Comparison of ENCODE assay signal across 8 cellular contexts in the genomic region with DNA sequence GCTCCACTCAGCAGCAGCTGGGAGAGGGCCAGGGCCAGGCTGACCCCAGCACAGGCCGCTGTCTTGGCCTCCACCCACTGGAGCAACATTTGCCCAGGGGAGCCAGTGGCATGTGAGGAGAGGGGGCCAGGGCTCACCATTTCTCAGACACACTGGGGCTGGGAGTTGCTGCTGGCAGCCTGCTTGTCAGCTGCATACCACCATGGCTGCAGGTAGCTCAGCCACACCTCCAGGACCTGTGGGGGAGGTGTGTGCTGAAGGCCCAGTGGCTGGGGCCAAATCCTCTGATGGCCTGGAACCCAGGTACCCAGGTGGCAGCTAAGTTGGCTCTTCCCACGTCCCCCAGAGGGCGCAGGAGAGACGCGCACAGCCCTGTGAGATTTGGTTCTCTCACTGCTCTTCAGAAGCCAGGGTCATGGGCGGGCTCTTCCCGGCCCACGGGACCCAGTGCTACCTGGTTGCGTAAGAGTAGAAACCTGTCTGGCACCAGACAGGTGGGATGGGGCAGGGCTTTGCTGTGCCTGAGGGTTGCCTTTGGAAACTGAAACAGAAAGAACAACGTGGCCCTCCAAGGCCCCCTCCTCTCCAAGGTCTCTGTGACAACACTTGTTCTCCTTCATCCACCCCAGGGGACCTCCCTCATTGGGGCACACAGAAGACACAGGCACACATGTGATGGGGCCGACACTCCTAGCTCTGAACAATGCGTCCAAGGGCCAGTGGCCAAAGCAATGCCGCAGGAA.
DNase-seq lines count a peak whose midpoint lies in the region; ATAC-seq and TF ChIP-seq lines count a peak whose summit lies in the region.

No MANE protein-coding gene starts in this region.

- peaks cover 5% of the 10 kb centered on the region for H3K4me1 Mint-ChIP-seq in activated CD8-positive, alpha-beta T cell treated with anti-CD3 and anti-CD28 coated beads, Interleukin-2, amount 10 ng/mL, durations not matched to agents 7 days and 5 days (ENCODE audit: low read depth)
- H3K4me1 Mint-ChIP-seq in nephron progenitor cell = peaks cover 29% of the 10 kb centered on the region

- no peak overlapping the region for H3K27ac Mint-ChIP-seq in activated CD8-positive, alpha-beta T cell treated with anti-CD3 and anti-CD28 coated beads, Interleukin-2, amount 10 ng/mL, durations not matched to agents 7 days and 5 days
- no peak overlapping the region for H3K27ac Mint-ChIP-seq in nephron progenitor cell

- ATAC-seq in activated CD8-positive, alpha-beta T cell treated with anti-CD3 and anti-CD28 coated beads, Interleukin-2, amount 10 ng/mL, durations not matched to agents 7 days and 5 days = peak; percentile 89
- ATAC-seq in HG03039 (IDR thresholded peaks at IDR 0.05; ENCODE audit: unreplicated experiment) = no peak

- H3K4me2 ChIP-seq in BLaER1 treated with 17β-estradiol and CSF1 and Interleukin-3, amounts not matched to agents 10 nM and 100 nM = peak overlapping the region; percentile 62 to 91 (median 73)

- no peaks in the 10 kb centered on the region for H3K27me3 Mint-ChIP-seq in activated CD8-positive, alpha-beta T cell treated with anti-CD3 and anti-CD28 coated beads, Interleukin-2, amount 10 ng/mL, durations not matched to agents 7 days and 5 days (ENCODE audit: low read depth)
- peaks cover 20% of the 10 kb centered on the region for H3K27me3 Mint-ChIP-seq in nephron progenitor cell (ENCODE audit: low read depth, poor library complexity)

- no peaks in the 10 kb centered on the region for H3K36me3 Mint-ChIP-seq in activated CD8-positive, alpha-beta T cell treated with anti-CD3 and anti-CD28 coated beads, Interleukin-2, amount 10 ng/mL, durations not matched to agents 7 days and 5 days (ENCODE audit: low read depth)
- no peaks in the 10 kb centered on the region for H3K36me3 Mint-ChIP-seq in nephron progenitor cell (ENCODE audit: low read depth)

- H3K4me3 ChIP-seq in BLaER1 treated with 17β-estradiol and CSF1 and Interleukin-3, amounts not matched to agents 10 nM and 100 nM = no peak overlapping the region

- no peaks in the 10 kb centered on the region for H3K9me3 Mint-ChIP-seq in activated CD8-positive, alpha-beta T cell treated with anti-CD3 and anti-CD28 coated beads, Interleukin-2, amount 10 ng/mL, durations not matched to agents 7 days and 5 days (ENCODE audit: insufficient read depth)
- H3K9me3 Mint-ChIP-seq in nephron progenitor cell = no peaks in the 10 kb centered on the region

- CTCF ChIA-PET in HEK293T (lab: Yijun Ruan, JAX) = no interaction called here
- CTCF ChIA-PET in activated CD8-positive, alpha-beta T cell treated with anti-CD3 and anti-CD28 coated beads, Interleukin-2, amount 10 ng/mL, durations not matched to agents 7 days and 5 days (lab: Charles Lee) = interaction anchor here (0.6 to 1.6 kb wide), 9 partner anchors 14 to 195 kb away, joined by 3 to 6 read pairs (median 3); no protein-coding TSS in a partner anchor

- H3K27ac ChIP-seq in BLaER1 treated with 17β-estradiol and CSF1 and Interleukin-3, amounts not matched to agents 10 nM and 100 nM = no peak overlapping the region
- H3K27ac ChIP-seq in epithelial cell of prostate = no peak overlapping the region

- peaks cover 0 to 13% (median 0%) of the 10 kb centered on the region in 11 experiments; a peak in 3 of 22 replicates for H3K27me3 ChIP-seq in BLaER1 treated with 17β-estradiol and CSF1 and Interleukin-3, amounts not matched to agents 10 nM and 100 nM

- H3K9me3 ChIP-seq in BLaER1 treated with 17β-estradiol and CSF1 and Interleukin-3, amounts not matched to agents 10 nM and 100 nM (replicated peaks in 1 of 11) = no peaks in the 10 kb centered on the region

- H3K4me3 Mint-ChIP-seq in activated CD8-positive, alpha-beta T cell treated with anti-CD3 and anti-CD28 coated beads, Interleukin-2, amount 10 ng/mL, durations not matched to agents 7 days and 5 days = no peak overlapping the region
- no peak overlapping the region for H3K4me3 Mint-ChIP-seq in nephron progenitor cell

- TF ChIP-seq CTCF in nephron progenitor cell (IDR thresholded peaks at IDR 0.05) = peak; percentile 68

- H3K36me3 ChIP-seq in BLaER1 treated with 17β-estradiol and CSF1 and Interleukin-3, amounts not matched to agents 10 nM and 100 nM = no peaks in the 10 kb centered on the region

- POLR2A ChIA-PET in HEK293T (lab: Yijun Ruan, JAX) = no interaction called here
- POLR2A ChIA-PET in activated CD8-positive, alpha-beta T cell treated with anti-CD3 and anti-CD28 coated beads, Interleukin-2, amount 10 ng/mL, durations not matched to agents 7 days and 5 days (lab: Charles Lee) = no interaction called here

- H3K9ac ChIP-seq in BLaER1 treated with 17β-estradiol and CSF1 and Interleukin-3, amounts not matched to agents 10 nM and 100 nM = peak overlapping the region in 2 of 11 experiments; percentile 32 to 34; a peak in 3 of 22 replicates

- H3K4me1 ChIP-seq in BLaER1 treated with 17β-estradiol and CSF1 and Interleukin-3, amounts not matched to agents 10 nM and 100 nM = peaks cover 14 to 52% (median 32%) of the 10 kb centered on the region in 10 experiments

- peaks cover 0 to 16% (median 0%) of the 10 kb centered on the region in 11 experiments; a peak in 1 of 22 replicates for H4K20me1 ChIP-seq in BLaER1 treated with 17β-estradiol and CSF1 and Interleukin-3, amounts not matched to agents 10 nM and 100 nM

- peak; percentile 87 for DNase-seq in HEK293T (ENCODE audit: extremely low spot score)
- peak; percentile 17 for DNase-seq in NCI-H774 (lab: John Stamatoyannopoulos, UW)
- DNase-seq in activated CD8-positive, alpha-beta T cell treated with anti-CD3 and anti-CD28 coated beads, Interleukin-2, amount 10 ng/mL, durations not matched to agents 7 days and 5 days = peak; percentile 80
- peak; percentile 81 for DNase-seq in epithelial cell of prostate (ENCODE audit: low read depth, low spot score)
- DNase-seq in nephron progenitor cell = peak; percentile 63
- DNase-seq in stromal cell of bone marrow (ENCODE audit: low read depth) = peak; percentile 13

TF ChIP-seq in HEK293T, 16 proteins besides CTCF, POLR2A, EP300 and RAD21:
- TF ChIP-seq HDGF (IDR thresholded peaks at IDR 0.05; ENCODE audit: borderline replicate concordance) (no peak), ZNF384 (IDR thresholded peaks at IDR 0.05) (no peak), CTBP1 (IDR thresholded peaks at IDR 0.05; ENCODE audit: borderline replicate concordance) (no peak), FOXK2 (IDR thresholded peaks at IDR 0.05) (no peak), PKNOX1 (IDR thresholded peaks at IDR 0.05) (no peak), FOXM1 (IDR thresholded peaks at IDR 0.05; ENCODE audit: borderline replicate concordance) (no peak)

Comparison
In these comparisons a context has a peak if more than half of its experiments do, and no peak if none do; other contexts are left out.
1. DNase-seq: peak in every context shown above with its lines; median percentile 87 in HEK293T; 81 in epithelial cell of prostate; 80 in activated CD8-positive, alpha-beta T cell treated with anti-CD3 and anti-CD28 coated beads, Interleukin-2, amount 10 ng/mL, durations not matched to agents 7 days and 5 days; 63 in nephron progenitor cell; 17 in NCI-H774; 13 in stromal cell of bone marrow.